ENCODE assay signal across 24 cellular contexts in genomic region chr1:43669878-43670277, GRCh38.
"Had no signal": no experiment of that assay in that cellular context is flagged by ENCODE, and none has a peak within 500 bp of the region (broad histone marks: within the 10 kb centered on the region; RNA-seq: fewer than 3 reads in every experiment).

No MANE protein-coding gene starts in this region.

- DNase-seq: IMR-90, Karpas-422, KG1, MG63, NCI-H1092, NCI-H1105 treated with DMSO at 0.1 percent for 48 hours, NCI-H1417 treated with DMSO at 0.1 percent for 48 hours, NCI-H146, NCI-H1694 treated with DMSO at 0.1 percent for 48 hours, NCI-H1930, NCI-H2081, NCI-H2107, NCI-H2227 treated with DMSO at 0.1 percent for 48 hours, NCI-H510A, NCI-H524 treated with DMSO at 0.1 percent for 48 hours, NCI-H69, NCI-H774, PC-9, RPMI8226, SHP77, SK-N-SH, SW 1271, T-cell had no signal

- H3K4me2 ChIP-seq: PC-9, SK-N-SH had no signal

- H3K27ac Mint-ChIP-seq: T-cell had no signal

- ATAC-seq: T-cell had no signal

- H3K27me3 ChIP-seq: MG63 had no signal

- H3K27me3 Mint-ChIP-seq: T-cell had no signal

- H3K9me2 ChIP-seq: SK-N-SH had no signal

- H3K4me3 ChIP-seq: MG63, PC-9 had no signal

- H3K4me1 Mint-ChIP-seq: T-cell had no signal

- H3K9me3 ChIP-seq: MG63, SK-N-SH had no signal

- H3K27ac ChIP-seq: PC-9 had no signal

- H3K9me3 Mint-ChIP-seq: T-cell had no signal

- FAIRE-seq: RCC 7860 had no signal

- H2AFZ ChIP-seq: PC-9 had no signal

- H3K4me3 Mint-ChIP-seq: T-cell had no signal

- H3K9ac ChIP-seq: SK-N-SH had no signal
